Comparison of ENCODE assay signal across 2 cellular contexts in the genomic region with DNA sequence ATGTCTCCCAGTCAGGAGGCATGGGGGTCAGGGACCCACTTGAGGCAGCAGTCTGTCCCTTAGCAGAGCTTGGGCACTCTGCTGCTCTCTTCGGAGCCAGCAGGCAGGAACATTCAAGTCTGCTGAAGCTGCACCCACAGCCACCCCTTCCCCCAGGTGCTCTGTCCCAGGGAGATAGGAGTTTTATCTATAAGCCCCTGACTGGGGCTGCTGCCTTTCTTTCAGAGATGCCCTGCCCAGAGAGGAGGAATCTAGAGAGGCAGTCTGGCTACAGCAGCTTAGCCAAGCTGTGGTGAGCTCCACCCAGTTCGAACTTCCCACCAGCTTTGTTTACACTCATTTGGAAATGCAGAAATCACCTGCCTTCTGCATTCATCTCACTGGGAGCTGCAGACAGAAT. TPM values are rescaled to one million over a fixed set of nuclear protein-coding genes. Genes with fewer than 3 reads are reported as not detected.
"Had no signal": no experiment of that assay in that cellular context is flagged by ENCODE, and none has a peak within 500 bp of the region (broad histone marks: within the 10 kb centered on the region; RNA-seq: fewer than 3 reads in every experiment).

No MANE protein-coding gene starts in this region.

RNA-seq across cellular contexts. Expression of a gene that starts 6.5 kb away (rescaled TPM):
- total RNA-seq: GM23248, HFFc6 had no signal
- polyA plus RNA-seq: GM23248 had no signal
